Comparison of ENCODE assay signal across 1 cellular context in the genomic region with DNA sequence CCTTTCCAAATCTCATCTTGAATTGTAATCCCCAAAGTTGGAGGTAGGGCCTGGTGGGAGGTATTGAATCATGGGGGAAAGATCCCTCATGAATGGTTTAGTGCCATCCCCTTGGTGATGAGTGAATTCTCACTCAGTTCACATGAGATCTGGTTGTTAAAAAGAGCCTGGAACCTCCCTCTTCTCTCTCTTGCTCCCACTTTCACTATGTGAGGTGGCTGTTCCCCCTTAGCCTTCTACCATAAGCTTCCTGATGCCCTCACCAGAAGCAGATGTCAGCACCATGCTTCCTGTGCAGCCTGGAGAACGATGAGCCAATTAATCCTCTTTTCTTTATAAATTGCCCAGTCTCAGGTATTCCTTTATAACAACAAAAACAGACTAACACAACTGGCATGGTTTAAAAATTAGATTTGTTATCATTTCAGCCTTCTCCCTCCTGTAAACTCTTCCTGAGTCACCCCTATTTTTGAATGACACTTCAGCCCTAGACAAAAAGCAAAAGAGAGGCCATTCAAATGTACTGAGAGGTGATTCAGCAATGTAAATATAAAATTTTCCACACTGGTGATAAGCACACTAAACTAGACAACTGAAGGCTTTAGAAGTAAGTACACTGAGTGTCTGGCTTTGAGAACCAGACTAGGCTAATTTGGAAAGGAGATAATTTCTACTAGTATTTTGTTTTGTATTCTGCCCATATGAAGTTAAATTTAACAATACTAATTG.
TF ChIP-seq lines count a peak whose summit lies in the region.

No MANE protein-coding gene starts in this region.

TF ChIP-seq in SK-N-SH, 30 proteins besides CTCF, POLR2A, EP300 and RAD21 (continued from another document):
- no peak for TF ChIP-seq MXI1 (IDR thresholded peaks at IDR 0.05; ENCODE audit: low read depth, low read length)
- no peak for TF ChIP-seq NRF1 (IDR thresholded peaks at IDR 0.05; ENCODE audit: low read depth, low read length)
- no peak for TF ChIP-seq SMC3 (IDR thresholded peaks at IDR 0.05; ENCODE audit: low read depth, low read length)
- no peak for TF ChIP-seq GABPA (IDR thresholded peaks at IDR 0.05; ENCODE audit: low read depth)
- no peak for TF ChIP-seq EZH2phosphoT487 (IDR thresholded peaks at IDR 0.05; ENCODE audit: borderline replicate concordance, low read depth)
- TF ChIP-seq TEAD4 (IDR thresholded peaks at IDR 0.05; ENCODE audit: borderline replicate concordance, insufficient read depth) = no peak
- TF ChIP-seq FOSL2 (IDR thresholded peaks at IDR 0.05; ENCODE audit: borderline replicate concordance, low read depth) = no peak
TF ChIP-seq in SK-N-SH: peak in this region for 0.
